Comparison of ENCODE assay signal across 10 cellular contexts in the genomic region with DNA sequence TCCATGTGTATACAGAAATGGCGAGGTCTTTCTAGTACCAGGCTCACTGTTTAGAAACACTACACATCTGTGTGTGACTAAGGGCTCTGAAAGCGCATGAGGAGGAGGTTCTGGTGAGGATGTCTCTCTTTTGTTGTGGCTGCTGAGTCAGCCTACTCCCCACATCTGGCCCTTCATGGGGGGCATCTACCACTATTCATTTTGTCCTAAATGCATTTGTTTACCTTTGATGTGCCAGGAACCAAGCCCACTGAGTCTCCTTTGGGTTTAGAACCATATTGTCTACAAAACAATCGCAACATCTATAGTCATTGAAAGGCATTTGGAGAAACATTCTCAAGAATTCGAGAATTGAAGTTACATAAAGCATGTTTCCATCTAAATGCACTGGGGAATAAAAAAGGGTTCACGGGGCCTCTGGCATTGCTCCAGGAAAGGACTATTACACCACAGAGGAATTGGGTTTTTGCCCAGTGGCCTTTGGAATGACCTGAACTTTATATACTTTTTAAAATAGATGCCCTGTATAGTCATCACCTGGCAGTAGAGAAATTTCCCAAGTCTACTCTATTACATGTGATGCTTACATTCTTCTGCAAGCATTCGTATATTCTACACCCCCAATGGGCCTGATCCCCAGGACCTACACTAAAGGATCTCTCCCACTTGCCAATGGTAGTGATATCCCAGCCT. TPM values are rescaled to one million over a fixed set of nuclear protein-coding genes. Genes with fewer than 3 reads are reported as not detected.
DNase-seq lines count a peak whose midpoint lies in the region; ATAC-seq and TF ChIP-seq lines count a peak whose summit lies in the region.
"Had no signal": no experiment of that assay in that cellular context is flagged by ENCODE, and none has a peak within 500 bp of the region (broad histone marks: within the 10 kb centered on the region; RNA-seq: fewer than 3 reads in every experiment).

No MANE protein-coding gene starts in this region.

- H3K4me2 ChIP-seq in SK-N-SH: 0 out of 2 replicates have a peak overlapping the region, but pooled peaks have one; percentile 3

- CTCF ChIA-PET in SK-N-SH (lab: Yijun Ruan, JAX): no interaction called here

- H3K27me3 ChIP-seq in SK-N-SH (ENCODE audit: insufficient read depth): no peaks in the 10 kb centered on the region

- peak overlapping the region; percentile 39 for H3K27ac Mint-ChIP-seq in activated CD4-positive, alpha-beta T cell treated with anti-CD3 and anti-CD28 coated beads, Interleukin-2, amount 10 ng/mL, durations not matched to agents 24 days and 14 days
- no peak overlapping the region for H3K27ac Mint-ChIP-seq in stimulated activated effector memory CD8-positive, alpha-beta T cell treated with anti-CD3 and anti-CD28 coated beads, Interleukin-12 subunit alpha, Interleukin-12 subunit beta, amount 100 ng/mL, for 72 hours

- no peak for TF ChIP-seq EP300 in SK-N-SH (IDR thresholded peaks at IDR 0.05; ENCODE audit: borderline replicate concordance in 1 of 2, low read depth in 1 of 2, low read length in 1 of 2)

- no peak overlapping the region for H2AFZ ChIP-seq in SK-N-SH (ENCODE audit: low read depth)

- H3K4me3 ChIP-seq in SK-N-SH (ENCODE audit: low read depth in 2 of 2, low read length in 1 of 2): no peak overlapping the region
- no peak overlapping the region for H3K4me3 ChIP-seq in foreskin fibroblast (ENCODE audit: low read depth in 1 of 2, low read length in 2 of 2)
- H3K4me3 ChIP-seq: dorsolateral prefrontal cortex had no signal

- H3K27ac ChIP-seq in SK-N-SH (ENCODE audit: low read depth in 2 of 2, low read length in 1 of 2): no peak overlapping the region
- H3K27ac ChIP-seq: dorsolateral prefrontal cortex had no signal

- peaks cover 21% of the 10 kb centered on the region for H3K27me3 Mint-ChIP-seq in activated CD4-positive, alpha-beta T cell treated with anti-CD3 and anti-CD28 coated beads, Interleukin-2, amount 10 ng/mL, durations not matched to agents 24 days and 14 days

- H3K79me2 ChIP-seq in SK-N-SH (ENCODE audit: insufficient read depth): no peaks in the 10 kb centered on the region

- peak; percentile 72 for ATAC-seq in stimulated activated effector memory CD8-positive, alpha-beta T cell treated with anti-CD3 and anti-CD28 coated beads, Interleukin-12 subunit alpha, Interleukin-12 subunit beta, amount 100 ng/mL, for 72 hours
- ATAC-seq in GM18498 (IDR thresholded peaks at IDR 0.05; ENCODE audit: unreplicated experiment) (no peak), GM21825 (IDR thresholded peaks at IDR 0.05; ENCODE audit: unreplicated experiment) (no peak)

- H3K9me2 ChIP-seq in SK-N-SH: no peaks in the 10 kb centered on the region

- no peak overlapping the region for H3K4me3 Mint-ChIP-seq in activated CD4-positive, alpha-beta T cell treated with anti-CD3 and anti-CD28 coated beads, Interleukin-2, amount 10 ng/mL, durations not matched to agents 24 days and 14 days
- no peak overlapping the region for H3K4me3 Mint-ChIP-seq in stimulated activated effector memory CD8-positive, alpha-beta T cell treated with anti-CD3 and anti-CD28 coated beads, Interleukin-12 subunit alpha, Interleukin-12 subunit beta, amount 100 ng/mL, for 72 hours

- peaks cover 0 to 9% of the 10 kb centered on the region in 2 experiments; a peak in 3 of 4 replicates for H3K4me1 ChIP-seq in SK-N-SH (ENCODE audit: control insufficient read depth in 1 of 2, insufficient read depth in 2 of 2, low read depth in 1 of 2, low read length in 1 of 2)

- intact Hi-C loops in activated CD4-positive, alpha-beta T cell treated with anti-CD3 and anti-CD28 coated beads, Interleukin-2, amount 10 ng/mL, durations not matched to agents 24 days and 14 days (cut with micrococcal nuclease): no loop called here

- H3K36me3 Mint-ChIP-seq in activated CD4-positive, alpha-beta T cell treated with anti-CD3 and anti-CD28 coated beads, Interleukin-2, amount 10 ng/mL, durations not matched to agents 24 days and 14 days (ENCODE audit: low read depth): no peaks in the 10 kb centered on the region
- H3K36me3 Mint-ChIP-seq in stimulated activated effector memory CD8-positive, alpha-beta T cell treated with anti-CD3 and anti-CD28 coated beads, Interleukin-12 subunit alpha, Interleukin-12 subunit beta, amount 100 ng/mL, for 72 hours: no peaks in the 10 kb centered on the region

- no peak overlapping the region for H3K9ac ChIP-seq in SK-N-SH

- H3K9me3 Mint-ChIP-seq in activated CD4-positive, alpha-beta T cell treated with anti-CD3 and anti-CD28 coated beads, Interleukin-2, amount 10 ng/mL, durations not matched to agents 24 days and 14 days: peaks cover 19% of the 10 kb centered on the region
- H3K9me3 Mint-ChIP-seq in stimulated activated effector memory CD8-positive, alpha-beta T cell treated with anti-CD3 and anti-CD28 coated beads, Interleukin-12 subunit alpha, Interleukin-12 subunit beta, amount 100 ng/mL, for 72 hours: no peaks in the 10 kb centered on the region

- 63% methylated on average over 6 of the region's 6 CpGs for WGBS in SK-N-SH (ENCODE audit: low lambda C conversion rate)

- DNase-seq in activated CD4-positive, alpha-beta T cell treated with anti-CD3 and anti-CD28 coated beads, Interleukin-2, amount 10 ng/mL, durations not matched to agents 24 days and 14 days: no peak
- no peak for DNase-seq in activated CD4-positive, alpha-beta T cell treated with anti-CD3 and anti-CD28 coated beads, Interleukin-2, amount 50 U/mL, for 48 hours
- no peak for DNase-seq in SK-N-SH
- DNase-seq in foreskin fibroblast: peak; percentile 67 to 81
- DNase-seq in stimulated activated effector memory CD8-positive, alpha-beta T cell treated with anti-CD3 and anti-CD28 coated beads, Interleukin-12 subunit alpha, Interleukin-12 subunit beta, amount 100 ng/mL, for 72 hours (ENCODE audit: low spot score in 2 of 2): no peak
- no peak for DNase-seq in medulla oblongata (ENCODE audit: extremely low spot score)
- DNase-seq: activated CD4-positive, CD25-positive, alpha-beta regulatory T cell; dorsolateral prefrontal cortex had no signal

- H3K9me3 ChIP-seq in SK-N-SH: no peaks in the 10 kb centered on the region

- H4K20me1 ChIP-seq in SK-N-SH (ENCODE audit: insufficient read depth): no peaks in the 10 kb centered on the region

- H3K4me1 Mint-ChIP-seq in activated CD4-positive, alpha-beta T cell treated with anti-CD3 and anti-CD28 coated beads, Interleukin-2, amount 10 ng/mL, durations not matched to agents 24 days and 14 days: peaks cover 13% of the 10 kb centered on the region
- H3K4me1 Mint-ChIP-seq in stimulated activated effector memory CD8-positive, alpha-beta T cell treated with anti-CD3 and anti-CD28 coated beads, Interleukin-12 subunit alpha, Interleukin-12 subunit beta, amount 100 ng/mL, for 72 hours: peaks cover 17% of the 10 kb centered on the region

- POLR2A ChIA-PET in SK-N-SH (lab: Yijun Ruan, JAX): no interaction called here

- TF ChIP-seq RAD21 in SK-N-SH (IDR thresholded peaks at IDR 0.05; ENCODE audit: low read length): no peak

- H3F3A ChIP-seq in SK-N-SH (replicated peaks; ENCODE audit: insufficient read depth): no peaks in the 10 kb centered on the region

- TF ChIP-seq CTCF in SK-N-SH (IDR thresholded peaks at IDR 0.05) (no peak), foreskin fibroblast (IDR thresholded peaks at IDR 0.05; ENCODE audit: low read depth, low read length) (no peak)

- H3K36me3 ChIP-seq in SK-N-SH (replicated peaks in 1 of 2; ENCODE audit: control insufficient read depth in 1 of 2, insufficient read depth in 2 of 2, low read length in 1 of 2): no peaks in the 10 kb centered on the region

TF ChIP-seq in SK-N-SH, 30 proteins besides CTCF, POLR2A, EP300 and RAD21:
- TF ChIP-seq TAF1 (IDR thresholded peaks at IDR 0.05; ENCODE audit: borderline replicate concordance, low read depth, low read length): no peak
- TF ChIP-seq RXRA (IDR thresholded peaks at IDR 0.05; ENCODE audit: borderline replicate concordance, low read depth): peak; percentile 72; the same call in 1 of the 2 replicates
- peak; percentile 58; the same call in 1 of the 2 replicates for TF ChIP-seq NFIC (IDR thresholded peaks at IDR 0.05; ENCODE audit: borderline replicate concordance)
- peak; percentile 15; the same call in 1 of the 2 replicates for TF ChIP-seq JUND (IDR thresholded peaks at IDR 0.05)
- TF ChIP-seq, protein P1, sequence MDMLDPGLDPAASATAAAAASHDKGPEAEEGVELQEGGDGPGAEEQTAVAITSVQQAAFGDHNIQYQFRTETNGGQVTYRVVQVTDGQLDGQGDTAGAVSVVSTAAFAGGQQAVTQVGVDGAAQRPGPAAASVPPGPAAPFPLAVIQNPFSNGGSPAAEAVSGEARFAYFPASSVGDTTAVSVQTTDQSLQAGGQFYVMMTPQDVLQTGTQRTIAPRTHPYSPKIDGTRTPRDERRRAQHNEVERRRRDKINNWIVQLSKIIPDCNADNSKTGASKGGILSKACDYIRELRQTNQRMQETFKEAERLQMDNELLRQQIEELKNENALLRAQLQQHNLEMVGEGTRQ (IDR thresholded peaks at IDR 0.05; ENCODE audit: borderline replicate concordance, low read depth, low read length): no peak

RNA-seq across cellular contexts. Expression of a gene that starts 35.1 kb away (rescaled TPM):
- not detected in 2 replicates for total RNA-seq in activated CD4-positive, alpha-beta T cell treated with anti-CD3 and anti-CD28 coated beads, Interleukin-2, amount 10 ng/mL, durations not matched to agents 24 days and 14 days
- not detected in 2 replicates for polyA plus RNA-seq in SK-N-SH (2012; rRNA removed)
- polyA plus RNA-seq in SK-N-SH (2012; cell fraction: cytosol; rRNA removed): not detected in 2 replicates
- polyA plus RNA-seq in SK-N-SH (2012; cell fraction: nucleus; rRNA removed): not detected in 2 replicates

RNA-seq across cellular contexts. Expression of a gene that starts 35.1 kb away (rescaled TPM):
- total RNA-seq in activated CD4-positive, alpha-beta T cell treated with anti-CD3 and anti-CD28 coated beads, Interleukin-2, amount 10 ng/mL, durations not matched to agents 24 days and 14 days: not detected in 2 replicates
- not detected in 2 replicates for polyA plus RNA-seq in SK-N-SH (2012; rRNA removed)
- polyA plus RNA-seq in SK-N-SH (2012; cell fraction: cytosol; rRNA removed): not detected in 2 replicates
- not detected in 2 replicates for polyA plus RNA-seq in SK-N-SH (2012; cell fraction: nucleus; rRNA removed)

Comparison
In these comparisons a context has a peak if more than half of its experiments do, and no peak if none do; other contexts are left out.
1. DNase-seq: peak in foreskin fibroblast (2 of 2); none in activated CD4-positive, alpha-beta T cell treated with anti-CD3 and anti-CD28 coated beads, Interleukin-2, amount 10 ng/mL, durations not matched to agents 24 days and 14 days (single experiment), activated CD4-positive, alpha-beta T cell treated with anti-CD3 and anti-CD28 coated beads, Interleukin-2, amount 50 U/mL, for 48 hours (0 of 2), SK-N-SH (single experiment), stimulated activated effector memory CD8-positive, alpha-beta T cell treated with anti-CD3 and anti-CD28 coated beads, Interleukin-12 subunit alpha, Interleukin-12 subunit beta, amount 100 ng/mL, for 72 hours (0 of 2) and medulla oblongata (single experiment).